Comparison of ENCODE assay signal across 8 cellular contexts in the genomic region with DNA sequence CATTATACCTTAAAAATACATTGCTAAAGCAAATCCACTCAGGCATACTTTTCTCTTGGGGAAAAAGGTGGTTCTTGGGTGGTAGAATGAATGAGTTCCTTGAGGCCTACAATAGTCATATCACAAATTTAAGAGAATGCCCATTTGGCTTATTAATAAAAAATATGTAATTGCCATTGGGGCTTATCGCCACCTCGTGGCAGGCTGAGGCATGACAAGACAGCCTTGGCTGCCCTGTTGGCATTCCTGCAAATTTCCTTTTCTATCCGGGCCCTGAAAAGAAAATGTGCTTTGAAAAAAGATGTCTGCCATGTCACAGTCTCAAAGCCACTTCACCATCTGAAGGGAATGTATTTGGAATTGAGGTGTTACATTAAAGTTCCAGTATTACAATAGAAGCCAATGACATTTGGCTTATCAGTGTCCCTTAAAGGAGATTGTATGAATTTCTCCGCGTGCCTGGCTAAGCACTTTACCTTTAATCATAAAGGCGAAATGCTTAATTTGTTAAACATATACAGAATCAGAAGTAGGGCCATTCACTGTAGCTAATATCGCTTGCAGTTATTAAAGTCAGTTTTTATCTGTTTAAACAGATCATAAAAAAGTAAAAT.
DNase-seq lines count a peak whose midpoint lies in the region; ATAC-seq, FAIRE-seq and TF ChIP-seq lines count a peak whose summit lies in the region.

No MANE protein-coding gene starts in this region.

- H3K4me1 ChIP-seq in astrocyte (ENCODE audit: insufficient read depth, low read length): no peaks in the 10 kb centered on the region

- H3K27ac ChIP-seq in astrocyte (ENCODE audit: low read depth, low read length): no peak overlapping the region

- peak; percentile 93 for TF ChIP-seq CTCF in astrocyte (IDR thresholded peaks at IDR 0.05; ENCODE audit: insufficient read depth, low read depth, low read length)

- peaks cover 4% of the 10 kb centered on the region for H3K9me3 Mint-ChIP-seq in activated CD8-positive, alpha-beta memory T cell treated with anti-CD3 and anti-CD28 coated beads, Interleukin-2, amount 10 ng/mL, durations not matched to agents 7 days and 5 days (ENCODE audit: low read depth)
- no peaks in the 10 kb centered on the region for H3K9me3 Mint-ChIP-seq in astrocyte (ENCODE audit: unreplicated experiment)

- H3K27me3 Mint-ChIP-seq in activated CD8-positive, alpha-beta memory T cell treated with anti-CD3 and anti-CD28 coated beads, Interleukin-2, amount 10 ng/mL, durations not matched to agents 7 days and 5 days: no peaks in the 10 kb centered on the region
- no peaks in the 10 kb centered on the region for H3K27me3 Mint-ChIP-seq in astrocyte (ENCODE audit: low read depth, unreplicated experiment)

- DNase-seq in activated CD8-positive, alpha-beta memory T cell treated with anti-CD3 and anti-CD28 coated beads for 1 hour (ENCODE audit: extremely low read depth in 1 of 2, low read depth in 1 of 2): peak; percentile 3 to 17
- DNase-seq in activated CD8-positive, alpha-beta memory T cell treated with anti-CD3 and anti-CD28 coated beads, Interleukin-2, amount 10 ng/mL, durations not matched to agents 7 days and 5 days: no peak
- DNase-seq in OCI-M1 (lab: John Stamatoyannopoulos, UW): peak; percentile 43
- no peak for DNase-seq in astrocyte (ENCODE audit: low read depth)
- peak; percentile 66 for DNase-seq in iPS-NIHi11 (ENCODE audit: low spot score)
- DNase-seq in stimulated activated CD4-positive, alpha-beta T cell treated with anti-CD3 and anti-CD28 coated beads, Interleukin-2, amount 100 ng/mL, for 24 hours: peak; percentile 47 to 60

- H3K9me3 ChIP-seq in astrocyte (ENCODE audit: insufficient read depth, low read depth, low read length): peaks cover 3% of the 10 kb centered on the region

- no peak overlapping the region for H2AFZ ChIP-seq in astrocyte (ENCODE audit: low read depth, low read length)

- no peaks in the 10 kb centered on the region for H4K20me1 ChIP-seq in astrocyte (ENCODE audit: insufficient read depth, low read length)

- H3K4me2 ChIP-seq in astrocyte (ENCODE audit: low read length): no peak overlapping the region

- H3K4me3 ChIP-seq in astrocyte (ENCODE audit: insufficient read depth, low read depth, low read length): no peak overlapping the region

- no peak for ATAC-seq in activated CD8-positive, alpha-beta memory T cell treated with anti-CD3 and anti-CD28 coated beads, Interleukin-2, amount 10 ng/mL, durations not matched to agents 7 days and 5 days
- ATAC-seq in HG02610 (IDR thresholded peaks at IDR 0.05; ENCODE audit: unreplicated experiment) (no peak), GM18867 (IDR thresholded peaks at IDR 0.05; ENCODE audit: unreplicated experiment) (no peak)

- no peaks in the 10 kb centered on the region for H3K36me3 Mint-ChIP-seq in activated CD8-positive, alpha-beta memory T cell treated with anti-CD3 and anti-CD28 coated beads, Interleukin-2, amount 10 ng/mL, durations not matched to agents 7 days and 5 days
- H3K36me3 Mint-ChIP-seq in astrocyte (ENCODE audit: low read depth, unreplicated experiment): no peaks in the 10 kb centered on the region

- no peak overlapping the region for H3K27ac Mint-ChIP-seq in activated CD8-positive, alpha-beta memory T cell treated with anti-CD3 and anti-CD28 coated beads, Interleukin-2, amount 10 ng/mL, durations not matched to agents 7 days and 5 days
- peak overlapping the region; percentile 13 for H3K27ac Mint-ChIP-seq in astrocyte (ENCODE audit: unreplicated experiment)

- FAIRE-seq in astrocyte (lab: Jason Lieb, UNC): no peak

- no peaks in the 10 kb centered on the region for H3K79me2 ChIP-seq in astrocyte (ENCODE audit: insufficient read depth, low read length)

- H3K4me1 Mint-ChIP-seq in activated CD8-positive, alpha-beta memory T cell treated with anti-CD3 and anti-CD28 coated beads, Interleukin-2, amount 10 ng/mL, durations not matched to agents 7 days and 5 days: peaks cover 3% of the 10 kb centered on the region
- no peaks in the 10 kb centered on the region for H3K4me1 Mint-ChIP-seq in astrocyte (ENCODE audit: low read depth, unreplicated experiment)

- H3K4me3 Mint-ChIP-seq in activated CD8-positive, alpha-beta memory T cell treated with anti-CD3 and anti-CD28 coated beads, Interleukin-2, amount 10 ng/mL, durations not matched to agents 7 days and 5 days: no peak overlapping the region
- no peak overlapping the region for H3K4me3 Mint-ChIP-seq in astrocyte (ENCODE audit: unreplicated experiment)

- H3K9ac ChIP-seq in astrocyte (ENCODE audit: low read length): no peak overlapping the region

- H3K27me3 ChIP-seq in astrocyte (ENCODE audit: insufficient read depth, low read length): no peaks in the 10 kb centered on the region

- no peaks in the 10 kb centered on the region for H3K36me3 ChIP-seq in astrocyte (ENCODE audit: insufficient read depth, low read length)

- CTCF ChIA-PET in activated CD8-positive, alpha-beta memory T cell treated with anti-CD3 and anti-CD28 coated beads, Interleukin-2, amount 10 ng/mL, durations not matched to agents 7 days and 5 days (lab: Charles Lee): interaction anchor here (0.8 to 1.5 kb wide), 5 partner anchors 8 to 252 kb away, joined by 3 read pairs; no protein-coding TSS in a partner anchor

Comparison
In these comparisons a context has a peak if more than half of its experiments do, and no peak if none do; other contexts are left out.
1. DNase-seq: peak in activated CD8-positive, alpha-beta memory T cell treated with anti-CD3 and anti-CD28 coated beads for 1 hour (2 of 2), OCI-M1 (single experiment), iPS-NIHi11 (single experiment) and stimulated activated CD4-positive, alpha-beta T cell treated with anti-CD3 and anti-CD28 coated beads, Interleukin-2, amount 100 ng/mL, for 24 hours (2 of 2); none in activated CD8-positive, alpha-beta memory T cell treated with anti-CD3 and anti-CD28 coated beads, Interleukin-2, amount 10 ng/mL, durations not matched to agents 7 days and 5 days (single experiment) and astrocyte (single experiment).